13 cellular contexts compared by ENCODE assay signal in genomic region chr1:108124622-108125311, GRCh38.
A peak's percentile ranks its signal among the peaks of the same experiment; 100 is the strongest.
DNase-seq lines count a peak whose midpoint lies in the region; ATAC-seq and TF ChIP-seq lines count a peak whose summit lies in the region.
"Had no signal": no experiment of that assay in that cellular context is flagged by ENCODE, and none has a peak within 500 bp of the region (broad histone marks: within the 10 kb centered on the region; RNA-seq: fewer than 3 reads in every experiment).

No MANE protein-coding gene starts in this region.

- CTCF ChIA-PET in HEK293 (lab: Yijun Ruan, JAX), result interaction anchor here (0.5 to 8.2 kb wide), 39 partner anchors 9 to 694 kb away, joined by 3 to 287 read pairs (median 4); partner anchors contain the start of gene SLC25A24

- TF ChIP-seq CTCF in HEK293 (tag by site-specific recombination; IDR thresholded peaks at IDR 0.05) (no peak), tibial artery (IDR thresholded peaks at IDR 0.05) (no peak)

- peak overlapping the region in 3 of 11 experiments; percentile 0 to 10 (median 3); a peak in 3 of 22 replicates for H3K27ac ChIP-seq in BLaER1 treated with 17β-estradiol and CSF1 and Interleukin-3, amounts not matched to agents 10 nM and 100 nM
- H3K27ac ChIP-seq in HEK293 (ENCODE audit: extremely low read depth, low read depth, low read length) (0 out of 2 replicates have a peak overlapping the region, but pooled peaks have one; percentile 20), GM23248 (no peak overlapping the region), tibial artery (no peak overlapping the region)

- in situ Hi-C loops in GM23248 (cut with MboI), result loop anchor here (5.0 kb wide), 1 partner anchor 337 kb away; no protein-coding TSS in a partner anchor

- H3K79me2 ChIP-seq in GM23248 (ENCODE audit: insufficient read depth), result no peaks in the 10 kb centered on the region

- H3K27me3 ChIP-seq in BLaER1 treated with 17β-estradiol and CSF1 and Interleukin-3, amounts not matched to agents 10 nM and 100 nM, result no peaks in the 10 kb centered on the region
- H3K27me3 ChIP-seq in GM23248 (replicated peaks; ENCODE audit: insufficient read depth) (no peaks in the 10 kb centered on the region), tibial artery (peaks cover 0 to 7% of the 10 kb centered on the region in 2 donors)

- 86 to 88% methylated on average over 12 of the region's 12 CpGs for WGBS in GM23248 (ENCODE audit: low coverage in 1 of 2, low lambda C conversion rate in 2 of 2, missing lambda C conversion rate in 2 of 2), 2 experiments

- intact Hi-C loops in tibial artery (cut with DNase I; ENCODE audit: low total_unique reads), result loop anchor here (5.0 kb wide), 1 partner anchor 337 kb away; no protein-coding TSS in a partner anchor

- H3K27ac Mint-ChIP-seq in T-helper 17 cell, result peak overlapping the region; percentile 14
- H3K27ac Mint-ChIP-seq: H9 had no signal

- peaks cover 28% of the 10 kb centered on the region for H3K27me3 Mint-ChIP-seq in T-helper 17 cell

- peaks cover 15% of the 10 kb centered on the region for H3K4me1 Mint-ChIP-seq in T-helper 17 cell

- POLR2A ChIA-PET in HEK293 (lab: Yijun Ruan, JAX), result interaction anchor here (0.6 to 1.5 kb wide), 2 partner anchors 211 to 343 kb away, joined by 3 to 4 read pairs; no protein-coding TSS in a partner anchor

- H3K9me2 ChIP-seq in GM23248 (ENCODE audit: insufficient read depth), result no peaks in the 10 kb centered on the region
- H3K9me2 ChIP-seq: SK-N-SH had no signal

- H4K20me1 ChIP-seq in BLaER1 treated with 17β-estradiol and CSF1 and Interleukin-3, amounts not matched to agents 10 nM and 100 nM, result no peaks in the 10 kb centered on the region
- H4K20me1 ChIP-seq in GM23248 (ENCODE audit: insufficient read depth), result no peaks in the 10 kb centered on the region

- peak overlapping the region in 5 of 11 experiments; percentile 7 to 27 (median 10); a peak in 6 of 22 replicates for H3K9ac ChIP-seq in BLaER1 treated with 17β-estradiol and CSF1 and Interleukin-3, amounts not matched to agents 10 nM and 100 nM
- H3K9ac ChIP-seq in GM23248, result no peak overlapping the region
- H3K9ac ChIP-seq: SK-N-SH had no signal

- H3K4me3 Mint-ChIP-seq in T-helper 17 cell, result peak overlapping the region; percentile 15
- H3K4me3 Mint-ChIP-seq: H9 had no signal

- peaks cover 32 to 64% (median 56%) of the 10 kb centered on the region in 10 experiments for H3K4me1 ChIP-seq in BLaER1 treated with 17β-estradiol and CSF1 and Interleukin-3, amounts not matched to agents 10 nM and 100 nM
- H3K4me1 ChIP-seq in HEK293 (ENCODE audit: control insufficient read depth, insufficient read depth, low read length), result peaks cover 12% of the 10 kb centered on the region
- no peaks in the 10 kb centered on the region for H3K4me1 ChIP-seq in GM23248 (ENCODE audit: insufficient read depth)
- H3K4me1 ChIP-seq in tibial artery, result no peaks in the 10 kb centered on the region

- H3K36me3 ChIP-seq in BLaER1 treated with 17β-estradiol and CSF1 and Interleukin-3, amounts not matched to agents 10 nM and 100 nM, result no peaks in the 10 kb centered on the region
- H3K36me3 ChIP-seq in HEK293 (ENCODE audit: control insufficient read depth in 2 of 2, insufficient read depth in 1 of 2, low read length in 2 of 2) (no peaks in the 10 kb centered on the region), GM23248 (ENCODE audit: low read depth) (no peaks in the 10 kb centered on the region), tibial artery (no peaks in the 10 kb centered on the region)

- H3K36me3 Mint-ChIP-seq in T-helper 17 cell (ENCODE audit: low read depth), result peaks cover 8% of the 10 kb centered on the region
- H3K36me3 Mint-ChIP-seq: CD4-positive, alpha-beta memory T cell had no signal

- peak overlapping the region; percentile 40 to 70 (median 48) for H3K4me2 ChIP-seq in BLaER1 treated with 17β-estradiol and CSF1 and Interleukin-3, amounts not matched to agents 10 nM and 100 nM
- no peak overlapping the region for H3K4me2 ChIP-seq in GM23248 (ENCODE audit: unreplicated experiment)
- H3K4me2 ChIP-seq: SK-N-SH had no signal

- H3F3A ChIP-seq in GM23248 (ENCODE audit: insufficient read depth), result peaks cover 8% of the 10 kb centered on the region; the same call in 1 of the 2 replicates

- H2AFZ ChIP-seq in GM23248, result no peak overlapping the region

- ATAC-seq in T-helper 17 cell, result no peak

- H3K9me3 ChIP-seq in BLaER1 treated with 17β-estradiol and CSF1 and Interleukin-3, amounts not matched to agents 10 nM and 100 nM (replicated peaks in 1 of 11), result peaks cover 0 to 17% (median 12%) of the 10 kb centered on the region in 11 experiments; a peak in 12 of 22 replicates
- H3K9me3 ChIP-seq in HEK293 (ENCODE audit: control insufficient read depth, insufficient read depth, low read depth, low read length) (no peaks in the 10 kb centered on the region), T-helper 17 cell (ENCODE audit: control insufficient read depth, low read length, poor library complexity, severe bottlenecking) (no peaks in the 10 kb centered on the region), GM23248 (ENCODE audit: low read depth) (no peaks in the 10 kb centered on the region), tibial artery (no peaks in the 10 kb centered on the region)
- H3K9me3 ChIP-seq: SK-N-SH had no signal

- H3K4me3 ChIP-seq in BLaER1 treated with 17β-estradiol and CSF1 and Interleukin-3, amounts not matched to agents 10 nM and 100 nM, result no peak overlapping the region
- H3K4me3 ChIP-seq in HEK293 (ENCODE audit: low read depth, low read length) (no peak overlapping the region), GM23248 (no peak overlapping the region), tibial artery (no peak overlapping the region)

- DNase-seq in T-helper 17 cell (no peak), left kidney (ENCODE audit: low read depth, low spot score) (peak; percentile 35), GM23248 (no peak), A172 (ENCODE audit: low spot score) (no peak), COLO668 (lab: John Stamatoyannopoulos, UW; ENCODE audit: unreplicated experiment) (no peak), tibial artery (no peak)
- DNase-seq: NCI-H510A, SIG-M5 had no signal

TF ChIP-seq in HEK293, 187 proteins besides CTCF, POLR2A, EP300 and RAD21 (continues in another document):
- peak; percentile 70 for TF ChIP-seq IKZF3 (tag by site-specific recombination; IDR thresholded peaks at IDR 0.05)
- no peak for TF ChIP-seq ZBTB44 (tag by site-specific recombination; IDR thresholded peaks at IDR 0.05)
- no peak for TF ChIP-seq KLF7 (tag by site-specific recombination; IDR thresholded peaks at IDR 0.05; ENCODE audit: borderline replicate concordance)
- peak; percentile 36; the same call in 1 of the 2 replicates for TF ChIP-seq GFI1B (tag by site-specific recombination; IDR thresholded peaks at IDR 0.05)
- TF ChIP-seq PRDM4 (tag by site-specific recombination; IDR thresholded peaks at IDR 0.05), result peak; percentile 45; the same call in 1 of the 2 replicates
- peak; percentile 25; the same call in 1 of the 2 replicates for TF ChIP-seq ZNF596 (tag by site-specific recombination; IDR thresholded peaks at IDR 0.05)
- TF ChIP-seq BCL6B (tag by site-specific recombination; IDR thresholded peaks at IDR 0.05), result peak; percentile 79
- TF ChIP-seq HOXD13 (CRISPR knock-in tag; IDR thresholded peaks at IDR 0.05; ENCODE audit: borderline replicate concordance), result no peak
